13 cellular contexts compared by ENCODE assay signal in the genomic region with DNA sequence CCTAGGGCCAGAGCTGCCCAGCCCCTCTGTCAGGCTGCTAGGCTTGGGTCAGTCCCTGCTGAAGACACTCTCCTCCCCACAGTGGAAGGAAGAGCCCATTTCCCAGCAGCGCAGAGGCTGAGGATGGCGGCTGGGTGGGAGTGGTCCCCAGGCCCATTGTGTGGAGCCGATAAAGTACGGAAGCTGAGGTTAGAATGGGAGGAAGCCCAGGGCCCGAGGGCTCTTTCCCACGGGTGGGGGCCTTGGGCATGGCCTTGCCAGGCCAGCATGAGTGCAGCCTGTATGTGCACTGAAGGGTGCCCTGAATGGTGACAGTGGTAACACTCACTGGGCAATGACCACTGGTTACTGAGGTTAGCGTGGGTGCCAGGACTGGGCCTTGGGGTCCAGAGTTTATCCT.
DNase-seq lines count a peak whose midpoint lies in the region; ATAC-seq and TF ChIP-seq lines count a peak whose summit lies in the region.
"Had no signal": no experiment of that assay in that cellular context is flagged by ENCODE, and none has a peak within 500 bp of the region (broad histone marks: within the 10 kb centered on the region; RNA-seq: fewer than 3 reads in every experiment).

No MANE protein-coding gene starts in this region.

- peaks cover 32 to 59% (median 41%) of the 10 kb centered on the region in 4 donors for H3K4me1 Mint-ChIP-seq in CD4-positive, alpha-beta memory T cell
- peaks cover 57% of the 10 kb centered on the region for H3K4me1 Mint-ChIP-seq in activated CD4-positive, alpha-beta memory T cell treated with anti-CD3 and anti-CD28 coated beads, Interleukin-2, amount 10 ng/mL, durations not matched to agents 7 days and 5 days

- H3K4me1 ChIP-seq in CD4-positive, alpha-beta memory T cell (ENCODE audit: insufficient read depth, low read length): peaks cover 25% of the 10 kb centered on the region
- peaks cover 39 to 92% (median 86%) of the 10 kb centered on the region in 9 donors for H3K4me1 ChIP-seq in heart right ventricle

- POLR2A ChIA-PET in CD4-positive, alpha-beta memory T cell (lab: Charles Lee; ENCODE audit: partially characterized antibody): interaction anchor here (1.7 to 2.3 kb wide), 2 partner anchors 10 to 143 kb away, joined by 6 to 10 read pairs; no protein-coding TSS in a partner anchor
- POLR2A ChIA-PET in activated CD4-positive, alpha-beta memory T cell treated with anti-CD3 and anti-CD28 coated beads, Interleukin-2, amount 10 ng/mL, durations not matched to agents 7 days and 5 days (lab: Charles Lee): interaction anchor here (0.9 to 2.2 kb wide), 4 partner anchors 8 to 370 kb away, joined by 3 to 15 read pairs (median 6); no protein-coding TSS in a partner anchor

- H3K4me3 Mint-ChIP-seq in CD4-positive, alpha-beta memory T cell: no peak overlapping the region
- H3K4me3 Mint-ChIP-seq in activated CD4-positive, alpha-beta memory T cell treated with anti-CD3 and anti-CD28 coated beads, Interleukin-2, amount 10 ng/mL, durations not matched to agents 7 days and 5 days: peak overlapping the region; percentile 22
- H3K4me3 Mint-ChIP-seq: activated naive CD4-positive, alpha-beta T cell treated with anti-CD3 and anti-CD28 coated beads, Interleukin-2, amount 50 U/mL, for 24 hours had no signal

- H3K36me3 Mint-ChIP-seq in CD4-positive, alpha-beta memory T cell: peaks cover 23 to 44% of the 10 kb centered on the region in 2 donors
- H3K36me3 Mint-ChIP-seq in activated CD4-positive, alpha-beta memory T cell treated with anti-CD3 and anti-CD28 coated beads, Interleukin-2, amount 10 ng/mL, durations not matched to agents 7 days and 5 days (ENCODE audit: low read depth): peaks cover 5% of the 10 kb centered on the region

- no peak for TF ChIP-seq POLR2A in GM18505 (IDR thresholded peaks at IDR 0.05; ENCODE audit: borderline replicate concordance, extremely low read depth, insufficient read depth, insufficient read length)

- no peaks in the 10 kb centered on the region for H3K27me3 ChIP-seq in CD4-positive, alpha-beta memory T cell (ENCODE audit: insufficient read depth, low read length)
- no peaks in the 10 kb centered on the region for H3K27me3 ChIP-seq in heart right ventricle
- H3K27me3 ChIP-seq: SJCRH30 had no signal

- peak overlapping the region in 6 of 7 donors; percentile 13 to 87 (median 62) for H3K27ac Mint-ChIP-seq in CD4-positive, alpha-beta memory T cell
- no peak overlapping the region for H3K27ac Mint-ChIP-seq in activated CD4-positive, alpha-beta memory T cell treated with anti-CD3 and anti-CD28 coated beads, Interleukin-2, amount 10 ng/mL, durations not matched to agents 7 days and 5 days
- H3K27ac Mint-ChIP-seq: activated naive CD4-positive, alpha-beta T cell treated with anti-CD3 and anti-CD28 coated beads, Interleukin-2, amount 50 U/mL, for 24 hours had no signal

- no peak for TF ChIP-seq CTCF in heart right ventricle (IDR thresholded peaks at IDR 0.05)

- DNase-seq in CD4-positive, alpha-beta memory T cell: no peak
- DNase-seq in activated CD4-positive, alpha-beta memory T cell treated with anti-CD3 and anti-CD28 coated beads, Interleukin-2, amount 10 ng/mL, durations not matched to agents 7 days and 5 days: no peak
- DNase-seq in heart right ventricle: peak; percentile 66 to 75
- peak; percentile 80 for DNase-seq in pulmonary artery endothelial cell (ENCODE audit: low read depth, low spot score)
- DNase-seq in NCI-H2107 (lab: John Stamatoyannopoulos, UW): no peak
- no peak for DNase-seq in ureter (ENCODE audit: low spot score)
- DNase-seq: cortex of kidney, NCI-H82 had no signal

- no peaks in the 10 kb centered on the region for H3K27me3 Mint-ChIP-seq in CD4-positive, alpha-beta memory T cell
- no peaks in the 10 kb centered on the region for H3K27me3 Mint-ChIP-seq in activated CD4-positive, alpha-beta memory T cell treated with anti-CD3 and anti-CD28 coated beads, Interleukin-2, amount 10 ng/mL, durations not matched to agents 7 days and 5 days
- H3K27me3 Mint-ChIP-seq: activated naive CD4-positive, alpha-beta T cell treated with anti-CD3 and anti-CD28 coated beads, Interleukin-2, amount 50 U/mL, for 24 hours had no signal

- CTCF ChIA-PET in CD4-positive, alpha-beta memory T cell (lab: Charles Lee; ENCODE audit: partially characterized antibody): interaction anchor here (0.8 to 17.1 kb wide), 24 partner anchors 9 to 316 kb away, joined by 3 to 322 read pairs (median 4); partner anchors contain the start of genes ALAD, CDC26 and PRPF4
- CTCF ChIA-PET in activated CD4-positive, alpha-beta memory T cell treated with anti-CD3 and anti-CD28 coated beads, Interleukin-2, amount 10 ng/mL, durations not matched to agents 7 days and 5 days (lab: Charles Lee): interaction anchor here (0.9 to 8.0 kb wide), 14 partner anchors 8 to 315 kb away, joined by 3 to 186 read pairs (median 6); partner anchors contain the start of genes ALAD, C9orf43, CDC26 and POLE3

- 52 to 66% methylated on average over 7 of the region's 7 CpGs for WGBS in heart right ventricle, 2 donors

- intact Hi-C loops in CD4-positive, alpha-beta memory T cell (cut with micrococcal nuclease): no loop called here
- intact Hi-C loops in heart right ventricle (cut with DNase I): loop anchor here in 8 of 10 donors (2.0 to 10.0 kb wide), 8 partner anchors 65 to 315 kb away; partner anchors contain the start of genes CDC26 (in 4 of the 8) and PRPF4 (in 4 of the 8)

- peak; percentile 7 to 45 (median 24) for ATAC-seq in heart right ventricle
- ATAC-seq in GM18505 (IDR thresholded peaks at IDR 0.05; ENCODE audit: unreplicated experiment): no peak
- ATAC-seq in GM19395 (IDR thresholded peaks at IDR 0.05; ENCODE audit: unreplicated experiment): no peak
- ATAC-seq: activated CD4-positive, CD25-positive, alpha-beta regulatory T cell treated with anti-CD3 and anti-CD28 coated beads, Interleukin-2, amount 50 U/mL, for 24 hours had no signal

- H3K4me3 ChIP-seq in CD4-positive, alpha-beta memory T cell (ENCODE audit: low read length in 2 of 2): no peak overlapping the region
- peak overlapping the region in 1 of 10 donors; percentile 9 for H3K4me3 ChIP-seq in heart right ventricle
- H3K4me3 ChIP-seq: SJCRH30 had no signal

- H3K36me3 ChIP-seq in CD4-positive, alpha-beta memory T cell (ENCODE audit: insufficient read depth, low read length): peaks cover 8% of the 10 kb centered on the region
- peaks cover 0 to 52% (median 10%) of the 10 kb centered on the region in 9 donors for H3K36me3 ChIP-seq in heart right ventricle

- no peak overlapping the region for H3K27ac ChIP-seq in CD4-positive, alpha-beta memory T cell (ENCODE audit: low read depth, low read length)
- H3K27ac ChIP-seq in heart right ventricle: peak overlapping the region; percentile 62 to 98 (median 81)
- H3K27ac ChIP-seq: SJCRH30 had no signal

- peaks cover 0 to 2% (median 0%) of the 10 kb centered on the region in 8 donors for H3K9me3 Mint-ChIP-seq in CD4-positive, alpha-beta memory T cell
- no peaks in the 10 kb centered on the region for H3K9me3 Mint-ChIP-seq in activated CD4-positive, alpha-beta memory T cell treated with anti-CD3 and anti-CD28 coated beads, Interleukin-2, amount 10 ng/mL, durations not matched to agents 7 days and 5 days
- H3K9me3 Mint-ChIP-seq: activated naive CD4-positive, alpha-beta T cell treated with anti-CD3 and anti-CD28 coated beads, Interleukin-2, amount 50 U/mL, for 24 hours had no signal

- no peaks in the 10 kb centered on the region for H3K9me3 ChIP-seq in CD4-positive, alpha-beta memory T cell (ENCODE audit: control insufficient read depth in 1 of 2, low read length in 2 of 2)
- H3K9me3 ChIP-seq in heart right ventricle: no peaks in the 10 kb centered on the region
- H3K9me3 ChIP-seq: SJCRH30 had no signal

Comparison
In these comparisons a context has a peak if more than half of its experiments do, and no peak if none do; other contexts are left out.
1. DNase-seq: peak in heart right ventricle (2 of 2) and pulmonary artery endothelial cell (single experiment); none in CD4-positive, alpha-beta memory T cell (0 of 5), activated CD4-positive, alpha-beta memory T cell treated with anti-CD3 and anti-CD28 coated beads, Interleukin-2, amount 10 ng/mL, durations not matched to agents 7 days and 5 days (single experiment), NCI-H2107 (single experiment) and ureter (single experiment).
2. ATAC-seq: peak in heart right ventricle (8 of 8); none in GM18505 (single experiment) and GM19395 (single experiment).